ENCODE assay signal across 20 cellular contexts in the genomic region with DNA sequence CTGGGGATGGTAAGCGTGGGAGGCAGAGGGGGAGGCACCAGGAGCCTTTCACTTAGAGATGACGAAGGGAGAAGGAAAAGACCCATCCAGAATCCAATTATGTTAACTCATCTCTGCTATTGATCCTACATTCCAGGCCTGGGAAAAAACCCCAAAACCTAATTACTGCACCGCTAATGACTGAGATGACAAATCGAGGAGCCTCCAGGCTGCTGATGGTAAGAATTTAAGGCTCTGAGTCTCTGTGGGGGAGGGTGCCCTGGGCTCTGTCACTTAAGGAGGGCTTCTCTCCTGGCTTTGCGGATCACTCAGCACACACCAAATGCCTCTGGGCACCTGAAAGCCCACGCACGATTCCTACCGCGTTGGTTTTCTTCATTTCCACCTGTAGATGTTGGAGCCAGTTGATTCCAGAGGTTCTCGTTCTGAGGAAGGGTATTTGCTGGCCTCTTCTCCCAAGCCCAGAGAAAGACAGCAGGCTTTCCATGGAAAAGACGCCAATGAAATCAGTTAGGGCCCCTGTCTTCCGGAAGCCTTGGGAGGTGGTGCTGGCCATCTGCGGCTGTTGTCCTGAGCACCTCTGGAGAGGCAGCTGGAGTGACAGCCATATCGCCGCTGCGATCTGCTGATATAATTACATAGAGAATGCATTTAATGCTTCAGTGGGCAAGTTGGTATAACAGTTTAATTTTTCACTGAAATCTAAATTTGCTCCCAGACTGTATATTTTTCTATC.
DNase-seq lines count a peak whose midpoint lies in the region; ATAC-seq and TF ChIP-seq lines count a peak whose summit lies in the region.
"Had no signal": no experiment of that assay in that cellular context is flagged by ENCODE, and none has a peak within 500 bp of the region (broad histone marks: within the 10 kb centered on the region; RNA-seq: fewer than 3 reads in every experiment).

No MANE protein-coding gene starts in this region.

- no peaks in the 10 kb centered on the region for H3K79me2 ChIP-seq in neural progenitor cell (ENCODE audit: low read depth)

- H3K36me3 ChIP-seq in neural progenitor cell (no peaks in the 10 kb centered on the region), right lobe of liver (no peaks in the 10 kb centered on the region)
- H3K36me3 ChIP-seq: BLaER1, SJSA1 had no signal

- no peak overlapping the region for H3K4me3 Mint-ChIP-seq in neural progenitor cell
- H3K4me3 Mint-ChIP-seq: CD4-positive, CD25-positive, alpha-beta regulatory T cell had no signal

- ATAC-seq in SK-N-SH treated with all-trans-retinoic acid at 6 μM for 48 hours (no peak), right lobe of liver (no peak)

- H3K9ac ChIP-seq in neural progenitor cell = no peak overlapping the region
- H3K9ac ChIP-seq: BLaER1 had no signal

- 55% methylated on average over 12 of the region's 16 CpGs for WGBS in right lobe of liver (ENCODE audit: insufficient coverage, low coverage, low lambda C conversion rate, missing lambda C conversion rate)

- no peaks in the 10 kb centered on the region for H3K27me3 Mint-ChIP-seq in neural progenitor cell (ENCODE audit: insufficient read depth, low read depth)
- H3K27me3 Mint-ChIP-seq: CD4-positive, CD25-positive, alpha-beta regulatory T cell had no signal

- H3K4me2 ChIP-seq in neural progenitor cell = peak overlapping the region; percentile 27
- H3K4me2 ChIP-seq: BLaER1 had no signal

- no peaks in the 10 kb centered on the region for H3F3A ChIP-seq in neural progenitor cell (ENCODE audit: low read depth)

- DNase-seq in activated effector memory CD4-positive, alpha-beta T cell treated with anti-CD3 and anti-CD28 coated beads, Interleukin-2, amount 50 U/mL, for 16 hours = peak; percentile 31
- DNase-seq in activated effector memory CD4-positive, alpha-beta T cell treated with Interleukin-2 at 50 U/mL for 16 hours = no peak
- peak; percentile 51 for DNase-seq in neural progenitor cell (ENCODE audit: low spot score)
- no peak for DNase-seq in D341Med (ENCODE audit: low spot score)
- DNase-seq in right lobe of liver = no peak
- no peak for DNase-seq in NCI-H2227 treated with DMSO at 0.1 percent for 48 hours (lab: John Stamatoyannopoulos, UW)
- DNase-seq: CD4-positive, CD25-positive, alpha-beta regulatory T cell; DMS53; NCI-H1048; NCI-H1417; NCI-H1694; NCI-H2081; NCI-H2171 treated with DMSO at 0.1 percent for 48 hours; NCI-H524 treated with DMSO at 0.1 percent for 48 hours; NCI-H774; Right ventricle myocardium superior; RPMI8226 had no signal

- H3K27ac ChIP-seq in neural progenitor cell (no peak overlapping the region), right lobe of liver (no peak overlapping the region)
- H3K27ac ChIP-seq: BLaER1, SJSA1 had no signal

- no peak overlapping the region for H2AFZ ChIP-seq in neural progenitor cell (replicated peaks)

- H3K9me3 Mint-ChIP-seq in neural progenitor cell = no peaks in the 10 kb centered on the region
- H3K9me3 Mint-ChIP-seq: CD4-positive, CD25-positive, alpha-beta regulatory T cell had no signal

- H3K27me3 ChIP-seq in neural progenitor cell (no peaks in the 10 kb centered on the region), right lobe of liver (no peaks in the 10 kb centered on the region)
- H3K27me3 ChIP-seq: BLaER1, SJSA1 had no signal

- H4K20me1 ChIP-seq in neural progenitor cell (ENCODE audit: low read depth) = no peaks in the 10 kb centered on the region
- H4K20me1 ChIP-seq: BLaER1 had no signal

- intact Hi-C loops in right lobe of liver (cut with DNase I) = no loop called here

- H3K4me3 ChIP-seq in neural progenitor cell (no peak overlapping the region), right lobe of liver (no peak overlapping the region)
- H3K4me3 ChIP-seq: BLaER1, SJSA1 had no signal

- no peaks in the 10 kb centered on the region for H3K36me3 Mint-ChIP-seq in neural progenitor cell
- H3K36me3 Mint-ChIP-seq: CD4-positive, CD25-positive, alpha-beta regulatory T cell had no signal

- peaks cover 3% of the 10 kb centered on the region for H3K4me1 Mint-ChIP-seq in neural progenitor cell
- H3K4me1 Mint-ChIP-seq: CD4-positive, CD25-positive, alpha-beta regulatory T cell had no signal

- H3K9me3 ChIP-seq in neural progenitor cell (ENCODE audit: low read depth) = no peaks in the 10 kb centered on the region
- H3K9me3 ChIP-seq in right lobe of liver = no peaks in the 10 kb centered on the region
- H3K9me3 ChIP-seq: BLaER1 had no signal

- TF ChIP-seq POLR2A in right lobe of liver (IDR thresholded peaks at IDR 0.05) = no peak

- TF ChIP-seq CTCF in neural progenitor cell (IDR thresholded peaks at IDR 0.05) = no peak
- no peak for TF ChIP-seq CTCF in right lobe of liver (IDR thresholded peaks at IDR 0.05)

- no peak overlapping the region for H3K27ac Mint-ChIP-seq in neural progenitor cell

- H3K4me1 ChIP-seq in neural progenitor cell (peaks cover 9% of the 10 kb centered on the region), right lobe of liver (no peaks in the 10 kb centered on the region)
- H3K4me1 ChIP-seq: BLaER1, SJSA1 had no signal

TF ChIP-seq in SK-N-SH treated with all-trans-retinoic acid at 6 μM for 48 hours, 23 proteins besides CTCF, POLR2A, EP300 and RAD21:
- TF ChIP-seq CSDC2 (CRISPR knock-in tag; IDR thresholded peaks at IDR 0.05) (no peak), PPARA (CRISPR knock-in tag; IDR thresholded peaks at IDR 0.05; ENCODE audit: borderline replicate concordance) (no peak), TCF4 (CRISPR knock-in tag; IDR thresholded peaks at IDR 0.05; ENCODE audit: borderline replicate concordance) (peak; percentile 16; the same call in 1 of the 2 replicates)

Comparison
In these comparisons a context has a peak if more than half of its experiments do, and no peak if none do; other contexts are left out.
1. DNase-seq: peak in activated effector memory CD4-positive, alpha-beta T cell treated with anti-CD3 and anti-CD28 coated beads, Interleukin-2, amount 50 U/mL, for 16 hours (single experiment) and neural progenitor cell (single experiment); none in activated effector memory CD4-positive, alpha-beta T cell treated with Interleukin-2 at 50 U/mL for 16 hours (single experiment), D341Med (single experiment), right lobe of liver (0 of 3) and NCI-H2227 treated with DMSO at 0.1 percent for 48 hours (single experiment).